1 cellular context compared by ENCODE assay signal in genomic region chr22:46792061-46792796, GRCh38.
TF ChIP-seq lines count a peak whose summit lies in the region.

No MANE protein-coding gene starts in this region.

TF ChIP-seq in HEK293T, 16 proteins besides CTCF, POLR2A, EP300 and RAD21 (continued from another document):
- no peak for TF ChIP-seq ELF4 (IDR thresholded peaks at IDR 0.05)
